In the genomic region with DNA sequence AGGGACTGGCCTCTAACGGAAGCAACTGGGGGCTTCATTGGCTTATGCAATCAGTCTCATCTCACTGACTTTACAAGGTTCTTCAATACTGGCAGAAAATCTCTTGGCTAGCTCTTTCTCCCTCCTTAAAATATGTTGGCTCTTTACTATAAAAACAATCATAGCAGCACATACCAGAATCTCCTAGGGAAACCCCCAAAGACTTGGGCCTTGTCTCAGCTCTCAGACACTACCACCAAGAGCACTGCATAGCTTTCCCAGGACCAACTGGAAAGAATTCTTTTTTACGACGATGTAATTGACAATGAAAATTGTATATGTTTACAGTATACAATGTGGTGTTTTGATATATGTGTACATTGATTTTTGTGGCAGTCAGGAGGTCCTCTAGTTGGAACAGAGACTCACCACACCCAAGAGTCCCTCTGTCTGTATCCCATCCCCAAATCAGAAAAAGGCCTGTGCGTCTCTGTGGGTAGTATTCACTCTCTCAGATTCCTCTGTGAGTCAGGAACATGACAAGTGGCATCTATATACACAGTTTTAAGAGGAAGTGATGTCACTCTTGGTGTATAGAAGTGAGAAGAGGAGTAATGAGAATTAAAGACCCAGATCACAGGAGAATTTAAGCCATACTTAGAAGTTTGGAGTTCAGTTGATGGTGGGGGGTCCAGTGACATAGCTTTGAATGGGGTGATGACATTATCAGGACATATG, we compare ENCODE assay signal across 8 cellular contexts. TPM values are rescaled to one million over a fixed set of nuclear protein-coding genes. Genes with fewer than 3 reads are reported as not detected.
A peak's percentile ranks its signal among the peaks of the same experiment; 100 is the strongest.
DNase-seq lines count a peak whose midpoint lies in the region; ATAC-seq and TF ChIP-seq lines count a peak whose summit lies in the region.
"Had no signal": no experiment of that assay in that cellular context is flagged by ENCODE, and none has a peak within 500 bp of the region (broad histone marks: within the 10 kb centered on the region; RNA-seq: fewer than 3 reads in every experiment).

No MANE protein-coding gene starts in this region.

- peak overlapping the region; percentile 84 for H3K27ac Mint-ChIP-seq in T-helper 1 cell treated with Interleukin-12 subunit alpha and Interleukin-12 subunit beta and Interleukin-4 antibody, amounts not matched to agents 30 μg/mL and 1 μg/mL, for 36 hours

- peaks cover 41% of the 10 kb centered on the region for H3K36me3 Mint-ChIP-seq in T-helper 1 cell treated with Interleukin-12 subunit alpha and Interleukin-12 subunit beta and Interleukin-4 antibody, amounts not matched to agents 30 μg/mL and 1 μg/mL, for 36 hours (ENCODE audit: low read depth)

- no peak overlapping the region for H3K9ac ChIP-seq in skeletal muscle tissue (ENCODE audit: low read depth in 1 of 3, low read length in 3 of 3)

- DNase-seq in coronary artery (ENCODE audit: low spot score) (no peak), HAP-1 (ENCODE audit: low spot score in 2 of 2) (no peak), foreskin keratinocyte (no peak), DMS 273 treated with DMSO at 0.1 percent for 48 hours (lab: John Stamatoyannopoulos, UW) (no peak)
- DNase-seq: NCI-H524 treated with DMSO at 0.1 percent for 48 hours had no signal

- H3K4me3 ChIP-seq in coronary artery = no peak overlapping the region
- no peak overlapping the region for H3K4me3 ChIP-seq in skeletal muscle tissue (ENCODE audit: low read length in 3 of 3)
- H3K4me3 ChIP-seq in HAP-1 = no peak overlapping the region

- H3K36me3 ChIP-seq in skeletal muscle tissue (ENCODE audit: control insufficient read depth in 3 of 3, insufficient read depth in 3 of 3, low read length in 3 of 3) = no peaks in the 10 kb centered on the region
- 0 out of 2 replicates have a peak, but pooled peaks cover 2% of the 10 kb centered on the region for H3K36me3 ChIP-seq in HAP-1 (replicated peaks)

- H3K4me1 ChIP-seq in skeletal muscle tissue (ENCODE audit: control insufficient read depth in 3 of 3, insufficient read depth in 3 of 3, low read length in 3 of 3) (peaks cover 6 to 16% (median 15%) of the 10 kb centered on the region in 3 donors), HAP-1 (no peaks in the 10 kb centered on the region), foreskin keratinocyte (no peaks in the 10 kb centered on the region)

- H3K9me3 ChIP-seq in skeletal muscle tissue (ENCODE audit: control insufficient read depth in 3 of 3, low read length in 3 of 3) (no peaks in the 10 kb centered on the region), HAP-1 (no peaks in the 10 kb centered on the region)

- no peaks in the 10 kb centered on the region for H3K9me3 Mint-ChIP-seq in T-helper 1 cell treated with Interleukin-12 subunit alpha and Interleukin-12 subunit beta and Interleukin-4 antibody, amounts not matched to agents 30 μg/mL and 1 μg/mL, for 36 hours

- peaks cover 79% of the 10 kb centered on the region for H3K4me1 Mint-ChIP-seq in T-helper 1 cell treated with Interleukin-12 subunit alpha and Interleukin-12 subunit beta and Interleukin-4 antibody, amounts not matched to agents 30 μg/mL and 1 μg/mL, for 36 hours (ENCODE audit: low read depth)

- in situ Hi-C loops in HAP-1 (cut with MboI; ENCODE audit: low sequenced_read_pairs) = no loop called here

- peak; percentile 41 for TF ChIP-seq POLR2A in GM18505 (IDR thresholded peaks at IDR 0.05; ENCODE audit: borderline replicate concordance, extremely low read depth, insufficient read depth, insufficient read length)

- H3K27me3 Mint-ChIP-seq in T-helper 1 cell treated with Interleukin-12 subunit alpha and Interleukin-12 subunit beta and Interleukin-4 antibody, amounts not matched to agents 30 μg/mL and 1 μg/mL, for 36 hours (ENCODE audit: low read depth) = no peaks in the 10 kb centered on the region

- H3K27me3 ChIP-seq in skeletal muscle tissue (ENCODE audit: control insufficient read depth in 3 of 3, insufficient read depth in 3 of 3, low read length in 3 of 3) (no peaks in the 10 kb centered on the region), HAP-1 (ENCODE audit: low read depth) (no peaks in the 10 kb centered on the region), foreskin keratinocyte (no peaks in the 10 kb centered on the region)

- H3K4me3 Mint-ChIP-seq in T-helper 1 cell treated with Interleukin-12 subunit alpha and Interleukin-12 subunit beta and Interleukin-4 antibody, amounts not matched to agents 30 μg/mL and 1 μg/mL, for 36 hours = peak overlapping the region; percentile 41

- H3K27ac ChIP-seq in coronary artery = peak overlapping the region; percentile 26 to 54
- H3K27ac ChIP-seq in skeletal muscle tissue (ENCODE audit: low read depth, low read length) = peak overlapping the region; percentile 10
- no peak overlapping the region for H3K27ac ChIP-seq in foreskin keratinocyte

- no peak for ATAC-seq in GM18505 (IDR thresholded peaks at IDR 0.05; ENCODE audit: unreplicated experiment)
- no peak for ATAC-seq in foreskin keratinocyte

- TF ChIP-seq CTCF in coronary artery (IDR thresholded peaks at IDR 0.05) (no peak), foreskin keratinocyte (conservative IDR thresholded peaks at IDR 0.05) (no peak)

RNA-seq across cellular contexts. Expression of a gene that starts 21.1 kb away (rescaled TPM):
- 9.9 TPM for total RNA-seq in skeletal muscle tissue
- total RNA-seq in foreskin keratinocyte = 20.4 and 20.9 TPM in 2 replicates
- polyA plus RNA-seq in foreskin keratinocyte = 15.8 and 18.5 TPM in 2 replicates

RNA-seq across cellular contexts. Expression of a gene that starts 55.7 kb away (rescaled TPM):
- under 0.01 TPM for total RNA-seq in skeletal muscle tissue
- 3.2 and 4.2 TPM in 2 replicates for total RNA-seq in foreskin keratinocyte
- 0.83 and 0.97 TPM in 2 replicates for polyA plus RNA-seq in foreskin keratinocyte
